Comparison of ENCODE assay signal across 7 cellular contexts in the genomic region with DNA sequence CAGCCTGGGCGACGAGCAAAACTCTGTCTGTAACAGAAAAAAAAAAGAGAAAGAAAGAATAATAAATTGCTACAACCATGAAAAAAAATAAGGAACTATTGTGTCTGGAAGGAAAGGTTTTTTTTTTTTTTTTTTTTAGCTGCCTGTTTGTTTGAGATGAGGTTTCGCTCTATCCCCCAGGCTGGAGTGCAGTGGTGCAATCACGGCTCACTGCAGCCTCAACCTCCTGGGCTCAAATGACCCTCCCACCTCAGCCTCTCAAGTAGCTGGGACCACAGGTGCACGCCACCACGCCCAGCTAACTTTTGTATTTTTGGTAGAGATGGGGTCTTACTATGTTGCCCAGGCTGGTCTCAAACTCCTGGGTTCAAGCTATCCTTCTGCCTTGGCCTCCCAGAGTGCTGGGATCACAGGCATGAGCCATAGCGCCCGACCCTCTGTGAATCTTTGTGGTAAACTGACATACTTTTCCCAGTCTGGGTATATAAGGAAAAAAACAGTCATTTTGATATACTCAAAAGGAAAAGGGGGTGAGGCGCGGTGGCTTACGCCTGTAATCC. TPM values are rescaled to one million over a fixed set of nuclear protein-coding genes. Genes with fewer than 3 reads are reported as not detected.
DNase-seq lines count a peak whose midpoint lies in the region; ATAC-seq, FAIRE-seq and TF ChIP-seq lines count a peak whose summit lies in the region.
"Not testable (repeated sequence)": the region's sequence is repeated elsewhere in the genome, so short reads cannot be mapped to it uniquely, and the experiment has no call there.

No MANE protein-coding gene starts in this region.

- peak overlapping the region; percentile 99 for H3K27ac ChIP-seq in DOHH2 (ENCODE audit: low read depth, low read length)
- not testable (repeated sequence) for H3K27ac ChIP-seq in K562 (ENCODE audit: extremely low read depth, low read depth, low read length)
- H3K27ac ChIP-seq in gastroesophageal sphincter = peak overlapping the region in 3 of 4 donors; percentile 45 to 99 (median 95)
- H3K27ac ChIP-seq in mucosa of rectum (ENCODE audit: low read depth in 2 of 2, low read length in 2 of 2) = peak overlapping the region; percentile 16 to 27

- H3K9me3 Mint-ChIP-seq in T-helper 2 cell treated with Interferon-gamma antibody and Interleukin-4, amounts not matched to agents 5 μg/mL and 100 μg/mL, for 36 hours; stimulated activated memory B cell treated with anti-CD40 and anti-IgM and Interleukin-4, amounts not matched to agents 10 μg/mL and 1 μg/mL and 100 μg/mL, for 72 hours: not testable (repeated sequence)

- not testable (repeated sequence) for H2AFZ ChIP-seq in K562 (ENCODE audit: low read depth, low read length)

- not testable (repeated sequence) for H3K9me3 ChIP-seq in DOHH2 (ENCODE audit: control insufficient read depth, insufficient read depth, low read length); K562 (replicated peaks; ENCODE audit: control insufficient read depth, insufficient read depth, low read depth, low read length); gastroesophageal sphincter; mucosa of rectum (ENCODE audit: control insufficient read depth in 2 of 2, low read length in 2 of 2)

- H3F3A ChIP-seq in DOHH2 (ENCODE audit: control insufficient read depth, insufficient read depth) = peaks cover 58% of the 10 kb centered on the region

- intact Hi-C loops in K562 (cut with micrococcal nuclease) = not testable (repeated sequence)

- H3K4me1 ChIP-seq in DOHH2 (ENCODE audit: control insufficient read depth, low read length) (peaks cover 69% of the 10 kb centered on the region), K562 (replicated peaks in 1 of 2; ENCODE audit: control insufficient read depth in 2 of 2, insufficient read depth in 2 of 2, low read length in 2 of 2) (peaks cover 31 to 59% of the 10 kb centered on the region in 2 experiments; a peak in 4 of 5 replicates), gastroesophageal sphincter (peaks cover 0 to 88% (median 39%) of the 10 kb centered on the region in 3 donors), mucosa of rectum (ENCODE audit: control insufficient read depth in 2 of 2, insufficient read depth in 2 of 2, low read length in 2 of 2) (peaks cover 34 to 35% of the 10 kb centered on the region in 2 donors)

- DNase-seq in MV-4-11 (lab: John Stamatoyannopoulos, UW) = peak; percentile 56
- DNase-seq in T-helper 2 cell treated with Interferon-gamma antibody and Interleukin-4, amounts not matched to agents 5 μg/mL and 100 μg/mL, for 36 hours (ENCODE audit: low spot score); K562 (ENCODE audit: extremely low read depth in 1 of 4, low spot score in 3 of 4): not testable (repeated sequence)

- POLR2A ChIA-PET in K562 (lab: Yijun Ruan, JAX) = interaction anchor here (0.9 kb wide), 1 partner anchor 37 kb away, joined by 3 read pairs; no protein-coding TSS in a partner anchor

- not testable (repeated sequence) for H3K27me3 Mint-ChIP-seq in T-helper 2 cell treated with Interferon-gamma antibody and Interleukin-4, amounts not matched to agents 5 μg/mL and 100 μg/mL, for 36 hours (ENCODE audit: low read depth); stimulated activated memory B cell treated with anti-CD40 and anti-IgM and Interleukin-4, amounts not matched to agents 10 μg/mL and 1 μg/mL and 100 μg/mL, for 72 hours

- not testable (repeated sequence) for FAIRE-seq in K562 (lab: Jason Lieb, UNC)

- H3K4me2 ChIP-seq in DOHH2 (ENCODE audit: low read length) = peak overlapping the region; percentile 74
- H3K4me2 ChIP-seq in K562 (ENCODE audit: insufficient read depth, low read length) = not testable (repeated sequence)

- not testable (repeated sequence) for H3K9me2 ChIP-seq in DOHH2 (replicated peaks; ENCODE audit: control insufficient read depth, low read length)

- not testable (repeated sequence) for H3K27me3 ChIP-seq in DOHH2 (ENCODE audit: control insufficient read depth, low read length); K562 (ENCODE audit: control insufficient read depth in 2 of 2, insufficient read depth in 2 of 2, low read length in 2 of 2); gastroesophageal sphincter; mucosa of rectum (ENCODE audit: control insufficient read depth in 2 of 2, insufficient read depth in 2 of 2, low read length in 2 of 2)

- in situ Hi-C loops in K562 (cut with MboI) = not testable (repeated sequence)

- peaks cover 52% of the 10 kb centered on the region for H3K36me3 Mint-ChIP-seq in T-helper 2 cell treated with Interferon-gamma antibody and Interleukin-4, amounts not matched to agents 5 μg/mL and 100 μg/mL, for 36 hours (ENCODE audit: low read depth)
- H3K36me3 Mint-ChIP-seq in stimulated activated memory B cell treated with anti-CD40 and anti-IgM and Interleukin-4, amounts not matched to agents 10 μg/mL and 1 μg/mL and 100 μg/mL, for 72 hours = peaks cover 34% of the 10 kb centered on the region

- peaks cover 58% of the 10 kb centered on the region for H3K79me2 ChIP-seq in DOHH2 (ENCODE audit: control insufficient read depth, low read length)
- peaks cover 46% of the 10 kb centered on the region for H3K79me2 ChIP-seq in K562 (ENCODE audit: control insufficient read depth, insufficient read depth, low read length)

- not testable (repeated sequence) for TF ChIP-seq CTCF in DOHH2 (IDR thresholded peaks at IDR 0.05; ENCODE audit: low read depth, low read length, poor library complexity, severe bottlenecking); K562 (IDR thresholded peaks at IDR 0.05 in 2 of 3, conservative IDR thresholded peaks at IDR 0.05 in 1 of 3; ENCODE audit: insufficient read depth in 2 of 3, low read depth in 1 of 3, low read length in 3 of 3); gastroesophageal sphincter (IDR thresholded peaks at IDR 0.05)

- CTCF ChIA-PET in K562 (lab: Yijun Ruan, JAX; ENCODE audit: low intra/inter-chr PET ratio) = not testable (repeated sequence)

- H3K36me3 ChIP-seq in DOHH2 (ENCODE audit: control insufficient read depth, low read length) = peaks cover 65% of the 10 kb centered on the region
- H3K36me3 ChIP-seq in K562 (ENCODE audit: control insufficient read depth, insufficient read depth, low read length); gastroesophageal sphincter; mucosa of rectum (ENCODE audit: control insufficient read depth in 2 of 2, insufficient read depth in 2 of 2, low read length in 2 of 2): not testable (repeated sequence)

- H3K4me3 Mint-ChIP-seq in T-helper 2 cell treated with Interferon-gamma antibody and Interleukin-4, amounts not matched to agents 5 μg/mL and 100 μg/mL, for 36 hours = peak overlapping the region; percentile 43
- peak overlapping the region; percentile 40 for H3K4me3 Mint-ChIP-seq in stimulated activated memory B cell treated with anti-CD40 and anti-IgM and Interleukin-4, amounts not matched to agents 10 μg/mL and 1 μg/mL and 100 μg/mL, for 72 hours

- 93% methylated on average over 10 of the region's 11 CpGs for WGBS in K562 (ENCODE audit: insufficient coverage, low coverage, missing lambda C conversion rate)
- 91 to 92% methylated on average over 4 to 6 of the region's 11 CpGs for WGBS in gastroesophageal sphincter (ENCODE audit: low coverage in 1 of 2), 2 donors

- not testable (repeated sequence) for TF ChIP-seq POLR2A in K562 (conservative IDR thresholded peaks at IDR 0.05); gastroesophageal sphincter (IDR thresholded peaks at IDR 0.05)

- BruUV-seq in K562 (replicated peaks; lab: Mats Ljungman, UMichigan) = not testable (repeated sequence)

- not testable (repeated sequence) for TF ChIP-seq RAD21 in K562 (CRISPR knock-in tag; conservative IDR thresholded peaks at IDR 0.05 in 1 of 2, IDR thresholded peaks at IDR 0.05 in 1 of 2)

- H3K4me3 ChIP-seq in DOHH2 (ENCODE audit: low read length) = peak overlapping the region; percentile 82
- not testable (repeated sequence) for H3K4me3 ChIP-seq in K562; gastroesophageal sphincter; mucosa of rectum (ENCODE audit: low read length in 2 of 2)

- not testable (repeated sequence) for H3K27ac Mint-ChIP-seq in T-helper 2 cell treated with Interferon-gamma antibody and Interleukin-4, amounts not matched to agents 5 μg/mL and 100 μg/mL, for 36 hours
- H3K27ac Mint-ChIP-seq in stimulated activated memory B cell treated with anti-CD40 and anti-IgM and Interleukin-4, amounts not matched to agents 10 μg/mL and 1 μg/mL and 100 μg/mL, for 72 hours = peak overlapping the region; percentile 89

- ATAC-seq in K562; gastroesophageal sphincter; stimulated activated memory B cell treated with anti-CD40 and anti-IgM and Interleukin-4, amounts not matched to agents 10 μg/mL and 1 μg/mL and 100 μg/mL, for 72 hours: not testable (repeated sequence)

- not testable (repeated sequence) for H3K9me1 ChIP-seq in K562 (ENCODE audit: control insufficient read depth, insufficient read depth, low read length)

- H3K4me1 Mint-ChIP-seq in T-helper 2 cell treated with Interferon-gamma antibody and Interleukin-4, amounts not matched to agents 5 μg/mL and 100 μg/mL, for 36 hours (ENCODE audit: low read depth) = peaks cover 50% of the 10 kb centered on the region
- H3K4me1 Mint-ChIP-seq in stimulated activated memory B cell treated with anti-CD40 and anti-IgM and Interleukin-4, amounts not matched to agents 10 μg/mL and 1 μg/mL and 100 μg/mL, for 72 hours = peaks cover 77% of the 10 kb centered on the region

- H3K9ac ChIP-seq in K562 (ENCODE audit: insufficient read depth in 1 of 2, low read depth in 2 of 2, low read length in 2 of 2); mucosa of rectum (ENCODE audit: low read depth in 1 of 2, low read length in 2 of 2): not testable (repeated sequence)

- TF ChIP-seq EP300 in K562 (IDR thresholded peaks at IDR 0.05; ENCODE audit: low read length); gastroesophageal sphincter (IDR thresholded peaks at IDR 0.05): not testable (repeated sequence)

- H4K20me1 ChIP-seq in DOHH2 (ENCODE audit: control insufficient read depth, insufficient read depth, low read depth, low read length); K562 (replicated peaks; ENCODE audit: control insufficient read depth, insufficient read depth, low read length): not testable (repeated sequence)

RNA-seq across cellular contexts. Expression of a gene that starts 4.1 kb away (rescaled TPM):
- total RNA-seq in K562 (2011; cell fraction: chromatin; rRNA removed; ENCODE audit: low replicate concordance) = 14.5 and 31.8 TPM in 2 replicates
- 13.9 and 14.7 TPM in 2 replicates for total RNA-seq in K562 (2011; cell fraction: nucleolus; rRNA removed)
- 13.0 and 13.8 TPM in 2 replicates for total RNA-seq in K562 (2011; cell fraction: nucleoplasm; rRNA removed)
- total RNA-seq in K562 (2014; rRNA removed) (6.0 TPM in 2 replicates), K562 (2014; rRNA removed; fragmentation: Illumina TruSeq; extraction: Trizol) (2.6 and 2.7 TPM in 2 replicates), K562 (2015; rRNA removed; fragmentation: Illumina TruSeq; extraction: Trizol) (5.4 and 5.8 TPM in 2 replicates), K562 (2021) (20.5 and 24.1 TPM in 2 replicates), gastroesophageal sphincter (10 to 100 TPM; 29.0 to 69.9 (median 38.6) TPM)
- polyA plus RNA-seq in K562 (2011; rRNA removed) (10.9 and 24.8 TPM in 2 replicates), K562 (2014; fragmentation: Illumina TruSeq; extraction: Trizol) (11.9 and 12.0 TPM in 2 replicates), K562 (2014; fragmentation: Nextera tagmentation; extraction: Ambion mirVana) (1 to 10 TPM; 1.1 to 2.2 TPM), K562 (2014; rRNA removed) (8.2 and 10.3 TPM in 2 replicates)
- polyA plus RNA-seq in K562 (2011; cell fraction: cytosol; rRNA removed) = 30.7 and 31.8 TPM in 2 replicates
- polyA plus RNA-seq in K562 (2011; cell fraction: nucleus; rRNA removed) = 10.5 and 12.5 TPM in 2 replicates
- 10.9 and 12.9 TPM in 2 replicates for polyA plus RNA-seq in K562 (2012)
- polyA minus RNA-seq in K562 (2011; rRNA and poly(A)+ RNA removed) = 10.3 and 10.6 TPM in 2 replicates
- 26.8 and 37.9 TPM in 2 replicates for polyA minus RNA-seq in K562 (2011; cell fraction: cytosol; rRNA and poly(A)+ RNA removed)
- polyA minus RNA-seq in K562 (2011; cell fraction: nucleus; rRNA and poly(A)+ RNA removed) = 3.9 and 8.2 TPM in 2 replicates

RNA-seq across cellular contexts. Expression of a gene that starts 4.7 kb away (rescaled TPM):
- total RNA-seq in K562 (2011; cell fraction: chromatin; rRNA removed; ENCODE audit: low replicate concordance) = 6.2 and 19.6 TPM in 2 replicates
- total RNA-seq in K562 (2011; cell fraction: nucleolus; rRNA removed) = 14.0 and 17.2 TPM in 2 replicates
- 8.0 and 12.0 TPM in 2 replicates for total RNA-seq in K562 (2011; cell fraction: nucleoplasm; rRNA removed)
- total RNA-seq in K562 (2014; rRNA removed) = 0.94 and 1.2 TPM in 2 replicates
- total RNA-seq in K562 (2014; rRNA removed; fragmentation: Illumina TruSeq; extraction: Trizol) = 0.25 and 0.48 TPM in 2 replicates
- total RNA-seq in K562 (2015; rRNA removed; fragmentation: Illumina TruSeq; extraction: Trizol) = 0.53 and 0.72 TPM in 2 replicates
- total RNA-seq in K562 (2021) = 1.6 TPM in 2 replicates
- 2.6 and 9.3 TPM in 2 replicates for polyA plus RNA-seq in K562 (2011; rRNA removed)
- 3.7 and 5.5 TPM in 2 replicates for polyA plus RNA-seq in K562 (2011; cell fraction: cytosol; rRNA removed)
- polyA plus RNA-seq in K562 (2011; cell fraction: nucleus; rRNA removed) = 59.2 and 77.4 TPM in 2 replicates
- 2.1 and 5.9 TPM in 2 replicates for polyA plus RNA-seq in K562 (2012)
- 0.78 and 1.4 TPM in 2 replicates for polyA plus RNA-seq in K562 (2014; fragmentation: Illumina TruSeq; extraction: Trizol)
- polyA plus RNA-seq in K562 (2014; fragmentation: Nextera tagmentation; extraction: Ambion mirVana) = under 1 TPM; 0.07 to 0.13 TPM
- 1.6 and 3.9 TPM in 2 replicates for polyA plus RNA-seq in K562 (2014; rRNA removed)
- polyA minus RNA-seq in K562 (2011; rRNA and poly(A)+ RNA removed) = 0.60 and 0.74 TPM in 2 replicates
- not detected in 2 replicates for polyA minus RNA-seq in K562 (2011; cell fraction: cytosol; rRNA and poly(A)+ RNA removed)
- polyA minus RNA-seq in K562 (2011; cell fraction: nucleus; rRNA and poly(A)+ RNA removed) = 5.4 and 8.3 TPM in 2 replicates
- total RNA-seq in gastroesophageal sphincter = 10 to 100 TPM in 1 of 4 donors, 1 to 10 TPM in 3; 2.4 to 17.3 (median 4.3) TPM

RNA-seq across cellular contexts. Expression of a gene that starts 41.0 kb away (rescaled TPM):
- total RNA-seq in K562 (2011; cell fraction: chromatin; rRNA removed; ENCODE audit: low replicate concordance) = 62.3 and 206 TPM in 2 replicates
- 137 and 161 TPM in 2 replicates for total RNA-seq in K562 (2011; cell fraction: nucleolus; rRNA removed)
- total RNA-seq in K562 (2011; cell fraction: nucleoplasm; rRNA removed) = 83.2 and 85.9 TPM in 2 replicates
- total RNA-seq in K562 (2014; rRNA removed) = 83.9 and 114 TPM in 2 replicates
- total RNA-seq in K562 (2014; rRNA removed; fragmentation: Illumina TruSeq; extraction: Trizol) = 19.3 and 22.0 TPM in 2 replicates
- total RNA-seq in K562 (2015; rRNA removed; fragmentation: Illumina TruSeq; extraction: Trizol) = 48.6 and 51.9 TPM in 2 replicates
- 179 and 191 TPM in 2 replicates for total RNA-seq in K562 (2021)
- polyA plus RNA-seq in K562 (2011; rRNA removed) = 59.3 and 97.4 TPM in 2 replicates
- polyA plus RNA-seq in K562 (2011; cell fraction: cytosol; rRNA removed) = 77.0 and 149 TPM in 2 replicates
- polyA plus RNA-seq in K562 (2011; cell fraction: nucleus; rRNA removed) = 131 and 186 TPM in 2 replicates
- polyA plus RNA-seq in K562 (2012) = 69.2 and 176 TPM in 2 replicates
- 44.6 and 77.5 TPM in 2 replicates for polyA plus RNA-seq in K562 (2014; fragmentation: Illumina TruSeq; extraction: Trizol)
- 1 to 10 TPM; 5.1 to 5.5 TPM for polyA plus RNA-seq in K562 (2014; fragmentation: Nextera tagmentation; extraction: Ambion mirVana)
- 87.2 and 91.7 TPM in 2 replicates for polyA plus RNA-seq in K562 (2014; rRNA removed)
- 39.4 and 48.9 TPM in 2 replicates for polyA minus RNA-seq in K562 (2011; rRNA and poly(A)+ RNA removed)
- 99.7 and 155 TPM in 2 replicates for polyA minus RNA-seq in K562 (2011; cell fraction: cytosol; rRNA and poly(A)+ RNA removed)
- polyA minus RNA-seq in K562 (2011; cell fraction: nucleus; rRNA and poly(A)+ RNA removed) = 43.6 and 57.8 TPM in 2 replicates
- 100 to 1,000 TPM in 3 of 4 donors, 10 to 100 TPM in 1; 98.4 to 195 (median 173) TPM for total RNA-seq in gastroesophageal sphincter

RNA-seq across cellular contexts. Expression of a gene that starts 59.3 kb away (rescaled TPM):
- total RNA-seq in K562 (2011; cell fraction: chromatin; rRNA removed; ENCODE audit: low replicate concordance) = 129 and 304 TPM in 2 replicates
- total RNA-seq in K562 (2011; cell fraction: nucleolus; rRNA removed) = 133 and 146 TPM in 2 replicates
- 118 and 124 TPM in 2 replicates for total RNA-seq in K562 (2011; cell fraction: nucleoplasm; rRNA removed)
- total RNA-seq in K562 (2014; rRNA removed) = 52.0 and 68.7 TPM in 2 replicates
- total RNA-seq in K562 (2014; rRNA removed; fragmentation: Illumina TruSeq; extraction: Trizol) = 23.3 and 28.0 TPM in 2 replicates
- 35.9 and 36.9 TPM in 2 replicates for total RNA-seq in K562 (2015; rRNA removed; fragmentation: Illumina TruSeq; extraction: Trizol)
- total RNA-seq in K562 (2021) = 72.3 and 86.1 TPM in 2 replicates
- 34.9 and 55.0 TPM in 2 replicates for polyA plus RNA-seq in K562 (2011; rRNA removed)
- 49.2 and 58.1 TPM in 2 replicates for polyA plus RNA-seq in K562 (2011; cell fraction: cytosol; rRNA removed)
- polyA plus RNA-seq in K562 (2011; cell fraction: nucleus; rRNA removed) = 226 and 232 TPM in 2 replicates
- polyA plus RNA-seq in K562 (2012) = 95.5 and 117 TPM in 2 replicates
- polyA plus RNA-seq in K562 (2014; fragmentation: Illumina TruSeq; extraction: Trizol) = 82.1 and 90.4 TPM in 2 replicates
- polyA plus RNA-seq in K562 (2014; fragmentation: Nextera tagmentation; extraction: Ambion mirVana) = 1 to 10 TPM; 1.2 to 1.6 TPM
- 47.5 and 48.7 TPM in 2 replicates for polyA plus RNA-seq in K562 (2014; rRNA removed)
- polyA minus RNA-seq in K562 (2011; rRNA and poly(A)+ RNA removed) = 42.6 and 42.8 TPM in 2 replicates
- polyA minus RNA-seq in K562 (2011; cell fraction: cytosol; rRNA and poly(A)+ RNA removed) = 69.3 and 76.0 TPM in 2 replicates
- 40.8 and 59.9 TPM in 2 replicates for polyA minus RNA-seq in K562 (2011; cell fraction: nucleus; rRNA and poly(A)+ RNA removed)
- total RNA-seq in gastroesophageal sphincter = 100 to 1,000 TPM in 1 of 4 donors, 10 to 100 TPM in 3; 69.9 to 132 (median 73.8) TPM
